8 cellular contexts compared by ENCODE assay signal in genomic region chr19:53537126-53537522, GRCh38. TPM values are rescaled to one million over a fixed set of nuclear protein-coding genes. Genes with fewer than 3 reads are reported as not detected.
DNase-seq lines count a peak whose midpoint lies in the region; ATAC-seq and TF ChIP-seq lines count a peak whose summit lies in the region.

No MANE protein-coding gene starts in this region.

- no peaks in the 10 kb centered on the region for H3K79me1 ChIP-seq in H9 (ENCODE audit: insufficient read depth, low read depth, low read length, poor library complexity, severe bottlenecking)

- DNase-seq in H9, result no peak
- no peak for DNase-seq in adrenal gland
- DNase-seq in right lobe of liver, result no peak
- no peak for DNase-seq in upper lobe of right lung
- no peak for DNase-seq in kidney glomerular epithelial cell (lab: John Stamatoyannopoulos, UW)
- no peak for DNase-seq in DMS153 (lab: John Stamatoyannopoulos, UW)
- DNase-seq in NCI-H187 treated with DMSO at 0.1 percent for 48 hours (lab: John Stamatoyannopoulos, UW), result no peak

- no peak overlapping the region for H3K9ac ChIP-seq in H9 (ENCODE audit: extremely low read depth, insufficient read length, low read length)

- H4K8ac ChIP-seq in H9 (replicated peaks; ENCODE audit: insufficient read length, low read depth, low read length), result no peak overlapping the region

- H4K20me1 ChIP-seq in H9 (ENCODE audit: control insufficient read depth, insufficient read depth, insufficient read length), result no peaks in the 10 kb centered on the region

- no peak overlapping the region for H3K14ac ChIP-seq in H9 (ENCODE audit: insufficient read depth, low read length)

- peaks cover 15 to 64% (median 53%) of the 10 kb centered on the region in 3 experiments for H3K36me3 Mint-ChIP-seq in H9 (ENCODE audit: insufficient read depth in 1 of 3, low read depth in 3 of 3)

- H3K36me3 ChIP-seq in ACC112 (ENCODE audit: insufficient read depth, low read length) (no peaks in the 10 kb centered on the region), adrenal gland (replicated peaks in 1 of 2) (peaks cover 0 to 10% of the 10 kb centered on the region in 2 donors), right lobe of liver (no peaks in the 10 kb centered on the region), upper lobe of right lung (peaks cover 10% of the 10 kb centered on the region)

- no peak overlapping the region for H2BK15ac ChIP-seq in H9 (ENCODE audit: low read depth, low read length)

- peak in 2 of 4 donors; percentile 13 to 28 for ATAC-seq in right lobe of liver
- ATAC-seq in upper lobe of right lung, result peak; percentile 13

- no peak overlapping the region for H2BK20ac ChIP-seq in H9 (ENCODE audit: low read depth, low read length, poor library complexity, severe bottlenecking)

- H3K4ac ChIP-seq in H9 (ENCODE audit: low read depth, low read length), result no peak overlapping the region

- H3K4me1 ChIP-seq in ACC112 (ENCODE audit: control insufficient read depth, insufficient read depth, low read length, unreplicated experiment) (no peaks in the 10 kb centered on the region), H9 (ENCODE audit: insufficient read depth, low read length) (no peaks in the 10 kb centered on the region), adrenal gland (replicated peaks in 1 of 2) (no peaks in the 10 kb centered on the region), right lobe of liver (no peaks in the 10 kb centered on the region), upper lobe of right lung (no peaks in the 10 kb centered on the region)

- TF ChIP-seq CTCF in H9 (conservative IDR thresholded peaks at IDR 0.05) (no peak), adrenal gland (IDR thresholded peaks at IDR 0.05) (no peak), right lobe of liver (IDR thresholded peaks at IDR 0.05) (no peak), upper lobe of right lung (IDR thresholded peaks at IDR 0.05) (no peak)

- H3K27me3 ChIP-seq in ACC112 (ENCODE audit: insufficient read depth, low read length), result no peaks in the 10 kb centered on the region
- H3K27me3 ChIP-seq in H9 (ENCODE audit: insufficient read depth, low read length), result no peaks in the 10 kb centered on the region
- H3K27me3 ChIP-seq in adrenal gland, result no peaks in the 10 kb centered on the region
- no peaks in the 10 kb centered on the region for H3K27me3 ChIP-seq in right lobe of liver
- no peaks in the 10 kb centered on the region for H3K27me3 ChIP-seq in upper lobe of right lung

- no peak overlapping the region for H3K18ac ChIP-seq in H9 (ENCODE audit: insufficient read length, low read depth, low read length)

- no peak overlapping the region for H3K23ac ChIP-seq in H9 (ENCODE audit: insufficient read length, low read depth, low read length)

- no peak overlapping the region for H3T11ph ChIP-seq in H9 (ENCODE audit: low read length)

- H3K27me3 Mint-ChIP-seq in H9 (ENCODE audit: low read depth), result no peaks in the 10 kb centered on the region; the same call in 1 of the 2 replicates

- WGBS in H9 (ENCODE audit: extremely low coverage, insufficient read length, low lambda C conversion rate), result no CpG with 5 or more reads among the region's 12 CpGs
- 53 to 64% (median 56%) methylated on average over 6 to 12 of the region's 12 CpGs for WGBS in adrenal gland, 4 donors
- 41% methylated on average over 6 of the region's 12 CpGs for WGBS in right lobe of liver (ENCODE audit: insufficient coverage, low coverage, low lambda C conversion rate, missing lambda C conversion rate)

- H2BK120ac ChIP-seq in H9 (ENCODE audit: low read depth, low read length, poor library complexity, severe bottlenecking), result no peak overlapping the region

- H3K27ac ChIP-seq in ACC112 (ENCODE audit: low read depth, low read length), result peak overlapping the region; percentile 57; the same call in 1 of the 2 replicates
- H3K27ac ChIP-seq in H9 (ENCODE audit: insufficient read length, low read depth, low read length), result no peak overlapping the region
- H3K27ac ChIP-seq in adrenal gland, result peak overlapping the region in 3 of 5 donors; percentile 80 to 98 (median 89)
- peak overlapping the region; percentile 6 to 67 (median 59) for H3K27ac ChIP-seq in right lobe of liver
- peak overlapping the region; percentile 86 for H3K27ac ChIP-seq in upper lobe of right lung

- peaks cover 0 to 7% of the 10 kb centered on the region in 2 experiments; a peak in 2 of 4 replicates for H3K4me1 Mint-ChIP-seq in H9

- peak overlapping the region; percentile 81 for H3K4me3 ChIP-seq in ACC112 (ENCODE audit: low read depth, low read length)
- peak overlapping the region in 2 of 4 donors; percentile 23 to 74 for H3K4me3 ChIP-seq in adrenal gland
- peak overlapping the region; percentile 51 to 65 (median 60) for H3K4me3 ChIP-seq in right lobe of liver
- peak overlapping the region; percentile 62 for H3K4me3 ChIP-seq in upper lobe of right lung

- H2BK5ac ChIP-seq in H9 (ENCODE audit: insufficient read length, low read length), result no peak overlapping the region

- no peaks in the 10 kb centered on the region for H3K23me2 ChIP-seq in H9 (ENCODE audit: insufficient read length, low read depth, low read length, poor library complexity, severe bottlenecking)

- H2BK12ac ChIP-seq in H9 (ENCODE audit: insufficient read length, low read depth, low read length), result no peak overlapping the region

- H3K9me3 ChIP-seq in H9 (ENCODE audit: control insufficient read depth, low read depth, low read length) (no peaks in the 10 kb centered on the region), adrenal gland (replicated peaks in 1 of 3) (no peaks in the 10 kb centered on the region), right lobe of liver (no peaks in the 10 kb centered on the region), upper lobe of right lung (no peaks in the 10 kb centered on the region)

- H3K27ac Mint-ChIP-seq in H9, result peak overlapping the region in 1 of 3 experiments; percentile 44; a peak in 2 of 7 replicates

- no peak overlapping the region for H3K56ac ChIP-seq in H9 (ENCODE audit: insufficient read length, low read depth, low read length)

- H4K91ac ChIP-seq in H9 (ENCODE audit: insufficient read length, low read depth, low read length), result no peak overlapping the region

- H3K79me2 ChIP-seq in ACC112 (ENCODE audit: control insufficient read depth, insufficient read depth, low read length, unreplicated experiment) (peaks cover 5% of the 10 kb centered on the region), H9 (ENCODE audit: insufficient read depth, low read length) (no peaks in the 10 kb centered on the region)

- no peak overlapping the region for H4K5ac ChIP-seq in H9 (ENCODE audit: insufficient read length, low read depth, low read length)

- H2AK5ac ChIP-seq in H9 (ENCODE audit: insufficient read length, low read length), result no peak overlapping the region

- TF ChIP-seq POLR2A in adrenal gland (IDR thresholded peaks at IDR 0.05) (no peak), right lobe of liver (IDR thresholded peaks at IDR 0.05) (no peak)

- H3K9me3 Mint-ChIP-seq in H9, result no peaks in the 10 kb centered on the region

- intact Hi-C loops in adrenal gland (cut with DNase I), result no loop called here
- intact Hi-C loops in right lobe of liver (cut with DNase I), result no loop called here
- intact Hi-C loops in upper lobe of right lung (cut with DNase I), result no loop called here

- H3K4me2 ChIP-seq in H9 (ENCODE audit: insufficient read depth, insufficient read length, low read length), result no peak overlapping the region

- H3K4me3 Mint-ChIP-seq in H9, result peak overlapping the region; percentile 88 to 92

- H2AFZ ChIP-seq in ACC112 (ENCODE audit: low read length, unreplicated experiment) (no peak overlapping the region), H9 (ENCODE audit: low read length) (no peak overlapping the region)

RNA-seq across cellular contexts. Expression of gene ZNF331, which starts 0.8 kb away (rescaled TPM):
- total RNA-seq in H9 (2021) (50.6 and 57.2 TPM in 2 replicates), adrenal gland (100 to 1,000 TPM in 1 of 8 donors, 10 to 100 TPM in 7; 16.2 to 127 (median 25.0) TPM), right lobe of liver (1 to 10 TPM; 2.0 to 5.8 (median 3.5) TPM), upper lobe of right lung (30.1 TPM)
- polyA plus RNA-seq in adrenal gland, result 10 to 100 TPM; 17.8 to 47.2 (median 47.1) TPM
